Comparison of ENCODE assay signal across 30 cellular contexts in the genomic region with DNA sequence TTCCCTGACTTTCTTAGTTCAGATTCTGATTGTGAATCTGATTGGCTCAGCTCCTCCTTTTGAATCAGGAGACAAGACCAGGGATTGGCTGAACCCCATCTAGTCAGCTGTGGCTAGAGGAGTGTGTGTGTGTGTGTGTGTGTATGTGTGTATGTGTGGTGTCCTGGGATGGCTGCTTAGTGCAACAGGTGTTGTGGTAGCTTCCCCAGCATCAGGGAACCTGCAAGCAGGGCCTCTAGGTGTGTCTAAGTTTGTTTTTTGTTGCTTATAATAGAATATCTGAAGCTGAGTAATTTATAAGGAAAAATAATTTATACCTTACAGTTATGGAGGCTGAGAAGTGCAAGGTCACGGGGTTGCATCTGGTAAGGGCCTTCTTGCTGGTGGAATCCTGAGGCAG. TPM values are rescaled to one million over a fixed set of nuclear protein-coding genes. Genes with fewer than 3 reads are reported as not detected.
"Had no signal": no experiment of that assay in that cellular context is flagged by ENCODE, and none has a peak within 500 bp of the region (broad histone marks: within the 10 kb centered on the region; RNA-seq: fewer than 3 reads in every experiment).

No MANE protein-coding gene starts in this region.

- H3K9me3 ChIP-seq: pancreas, psoas muscle, suprapubic skin, testis, tibial artery, transverse colon, upper lobe of right lung, uterus had no signal

- H3K9me3 Mint-ChIP-seq: natural killer cell treated with Interleukin-12 subunit alpha and Interleukin-12 subunit beta and Interleukin-15 and Interleukin-18, amount 100 ng/mL, for 72 hours; nephron progenitor cell; neural crest cell; stimulated activated memory B cell treated with anti-CD40 and anti-IgM and Interleukin-4, amounts not matched to agents 10 μg/mL and 1 μg/mL and 100 μg/mL, for 72 hours; stimulated activated naive CD8-positive, alpha-beta T cell treated with anti-CD3 and anti-CD28 coated beads, Interleukin-15, amount 100 ng/mL, for 72 hours had no signal

- DNase-seq: naive B cell; naive thymus-derived CD8-positive, alpha-beta T cell; nephron progenitor cell; occipital lobe; pancreas; psoas muscle; right cardiac atrium; spleen; stimulated activated CD4-positive, alpha-beta T cell treated with anti-CD3 and anti-CD28 coated beads, Interleukin-12 subunit alpha, Interleukin-12 subunit beta, amount 100 ng/mL, for 4 hours; stimulated activated CD4-positive, alpha-beta T cell treated with anti-CD3 and anti-CD28 coated beads, Interleukin-1b, Interleukin-23, amount 100 ng/mL, for 48 hours; stimulated activated CD4-positive, alpha-beta T cell treated with anti-CD3 and anti-CD28 coated beads, Interleukin-4, amount 100 ng/mL, for 1 hour; stimulated activated CD4-positive, alpha-beta T cell treated with anti-CD3 and anti-CD28 coated beads, Interleukin-4, amount 100 ng/mL, for 4 hours; stimulated activated CD8-positive, alpha-beta memory T cell treated with anti-CD3 and anti-CD28 coated beads, Interleukin-4, amount 100 ng/mL, for 48 hours; stimulated activated naive CD4-positive, alpha-beta T cell; stimulated activated naive CD8-positive, alpha-beta T cell treated with anti-CD3 and anti-CD28 coated beads, Interleukin-15, amount 100 ng/mL, for 72 hours; stimulated activated naive CD8-positive, alpha-beta T cell treated with anti-CD3 and anti-CD28 coated beads, Interleukin-15, Interleukin-2, amounts not matched to agents 100 U/mL and 50 U/mL, for 24 hours; substantia nigra; testis; transverse colon; upper lobe of right lung; uterus had no signal

- H3K4me3 Mint-ChIP-seq: naive B cell; naive thymus-derived CD8-positive, alpha-beta T cell; natural killer cell treated with Interleukin-12 subunit alpha and Interleukin-12 subunit beta and Interleukin-15 and Interleukin-18, amount 100 ng/mL, for 72 hours; nephron progenitor cell; neural crest cell; stimulated activated memory B cell treated with anti-CD40 and anti-IgM and Interleukin-4, amounts not matched to agents 10 μg/mL and 1 μg/mL and 100 μg/mL, for 72 hours; stimulated activated naive CD8-positive, alpha-beta T cell treated with anti-CD3 and anti-CD28 coated beads, Interleukin-15, amount 100 ng/mL, for 72 hours; type B pancreatic cell had no signal

- H3K27me3 ChIP-seq: pancreas, suprapubic skin, testis, upper lobe of right lung, uterus had no signal

- H3K36me3 ChIP-seq: pancreas, spleen, suprapubic skin, tibial artery, transverse colon, upper lobe of right lung, uterus had no signal

- H3K4me2 ChIP-seq: smooth muscle cell had no signal

- H3K27ac Mint-ChIP-seq: naive B cell; naive thymus-derived CD8-positive, alpha-beta T cell; natural killer cell treated with Interleukin-12 subunit alpha and Interleukin-12 subunit beta and Interleukin-15 and Interleukin-18, amount 100 ng/mL, for 72 hours; nephron progenitor cell; stimulated activated memory B cell treated with anti-CD40 and anti-IgM and Interleukin-4, amounts not matched to agents 10 μg/mL and 1 μg/mL and 100 μg/mL, for 72 hours; stimulated activated naive CD8-positive, alpha-beta T cell treated with anti-CD3 and anti-CD28 coated beads, Interleukin-15, amount 100 ng/mL, for 72 hours had no signal

- ATAC-seq: naive thymus-derived CD8-positive, alpha-beta T cell; natural killer cell treated with Interleukin-12 subunit alpha and Interleukin-12 subunit beta and Interleukin-15 and Interleukin-18, amount 100 ng/mL, for 72 hours; pancreas; psoas muscle; right cardiac atrium; sciatic nerve; stimulated activated memory B cell treated with anti-CD40 and anti-IgM and Interleukin-4, amounts not matched to agents 10 μg/mL and 1 μg/mL and 100 μg/mL, for 72 hours; stimulated activated naive CD8-positive, alpha-beta T cell treated with anti-CD3 and anti-CD28 coated beads, Interleukin-15, amount 100 ng/mL, for 72 hours; stimulated activated naive CD8-positive, alpha-beta T cell treated with anti-CD3 and anti-CD28 coated beads, Interleukin-15, Interleukin-2, amounts not matched to agents 100 U/mL and 50 U/mL, for 24 hours; upper lobe of right lung had no signal

- H3K27ac ChIP-seq: pancreas, psoas muscle, skin epidermis, spleen, suprapubic skin, testis, tibial artery, transverse colon, upper lobe of right lung, uterus had no signal

- H3K36me3 Mint-ChIP-seq: naive B cell; naive thymus-derived CD8-positive, alpha-beta T cell; natural killer cell treated with Interleukin-12 subunit alpha and Interleukin-12 subunit beta and Interleukin-15 and Interleukin-18, amount 100 ng/mL, for 72 hours; stimulated activated memory B cell treated with anti-CD40 and anti-IgM and Interleukin-4, amounts not matched to agents 10 μg/mL and 1 μg/mL and 100 μg/mL, for 72 hours; type B pancreatic cell had no signal

- H3K4me1 Mint-ChIP-seq: naive B cell; naive thymus-derived CD8-positive, alpha-beta T cell; neural crest cell; stimulated activated naive CD8-positive, alpha-beta T cell treated with anti-CD3 and anti-CD28 coated beads, Interleukin-15, amount 100 ng/mL, for 72 hours had no signal

- H3K4me3 ChIP-seq: pancreas, psoas muscle, skin epidermis, smooth muscle cell, spleen, suprapubic skin, testis, tibial artery, transverse colon, upper lobe of right lung, uterus had no signal

- H3K4me1 ChIP-seq: pancreas, psoas muscle, spleen, suprapubic skin, testis, tibial artery, transverse colon, upper lobe of right lung, uterus had no signal

RNA-seq across cellular contexts. Expression of a gene that starts 13.2 kb away (rescaled TPM):
- total RNA-seq: naive thymus-derived CD8-positive, alpha-beta T cell; natural killer cell treated with Interleukin-12 subunit alpha and Interleukin-12 subunit beta and Interleukin-15 and Interleukin-18, amount 100 ng/mL, for 72 hours had no signal
- polyA plus RNA-seq: naive thymus-derived CD8-positive, alpha-beta T cell had no signal
